In the genomic region with DNA sequence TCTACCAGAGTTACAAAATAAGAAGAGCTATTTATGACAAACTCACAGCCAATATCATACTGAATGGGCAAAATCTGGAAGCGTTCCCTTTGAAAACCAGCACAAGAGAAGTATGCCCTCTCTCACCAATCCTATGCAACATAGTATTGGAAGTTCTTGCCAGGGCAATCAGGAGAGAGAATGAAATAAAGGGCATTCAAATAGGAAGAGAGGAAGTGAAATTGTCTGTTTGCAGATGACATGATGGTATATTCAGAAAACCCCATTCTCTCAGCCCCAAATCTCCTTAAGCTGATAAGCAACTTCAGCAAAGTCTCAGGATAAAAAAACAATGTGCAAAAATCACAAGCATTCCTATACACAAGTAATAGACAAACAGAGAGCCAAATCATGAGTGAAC, we compare ENCODE assay signal across 7 cellular contexts.
"Had no signal": no experiment of that assay in that cellular context is flagged by ENCODE, and none has a peak within 500 bp of the region (broad histone marks: within the 10 kb centered on the region; RNA-seq: fewer than 3 reads in every experiment).

No MANE protein-coding gene starts in this region.

- H3K9ac ChIP-seq: GM23248 had no signal

- DNase-seq: GM23248, GOT3, H7, HFFc6, IMR-90 had no signal

- H3K27ac ChIP-seq: GM23248 had no signal

- H3K4me3 Mint-ChIP-seq: HFFc6 had no signal

- H2AFZ ChIP-seq: GM23248 had no signal

- H3K4me3 ChIP-seq: GM23248, HAP-1, K562 had no signal

- H3K36me3 ChIP-seq: HAP-1 had no signal

- H3K4me1 ChIP-seq: HAP-1 had no signal

- H3K27ac Mint-ChIP-seq: HFFc6 had no signal

- H3K9me3 ChIP-seq: HAP-1 had no signal
